24 cellular contexts compared by ENCODE assay signal in the genomic region with DNA sequence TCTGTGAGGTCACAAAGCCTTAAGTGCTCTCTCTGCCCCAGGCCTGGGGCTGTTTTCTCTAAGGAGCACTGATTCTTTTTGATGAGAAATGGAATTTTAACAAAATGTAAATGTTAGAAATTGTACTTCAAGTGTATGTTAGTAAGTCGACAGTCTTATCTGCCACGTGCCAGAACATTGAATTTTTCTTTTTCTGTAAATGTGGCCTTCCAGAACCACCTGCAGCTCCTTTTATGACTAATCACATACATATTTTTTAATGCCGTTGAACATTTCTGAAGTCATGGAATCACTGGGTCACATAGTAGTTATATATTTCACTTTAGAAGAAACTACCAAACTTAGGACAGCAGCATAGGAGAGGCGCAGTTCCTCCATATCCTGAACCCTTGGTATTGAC.
"Had no signal": no experiment of that assay in that cellular context is flagged by ENCODE, and none has a peak within 500 bp of the region (broad histone marks: within the 10 kb centered on the region; RNA-seq: fewer than 3 reads in every experiment).

No MANE protein-coding gene starts in this region.

- H3K27me3 ChIP-seq: colonic mucosa, gastrocnemius medialis, left lung, neutrophil, spleen, testis, tibial nerve, upper lobe of right lung, uterus had no signal

- H3K36me3 ChIP-seq: prostate gland, uterus had no signal

- DNase-seq: colonic mucosa; effector CD8-positive, alpha-beta T cell; endodermal cell; foreskin fibroblast; gastrocnemius medialis; head of caudate nucleus; left cardiac atrium; left lung; mesenchymal stem cell; mucosa of descending colon; naive B cell; right cardiac atrium; spleen; stimulated activated CD4-positive, alpha-beta T cell treated with anti-CD3 and anti-CD28 coated beads, Interleukin-4, amount 100 ng/mL, for 4 hours; stimulated activated naive CD8-positive, alpha-beta T cell treated with anti-CD3 and anti-CD28 coated beads, Interleukin-15, Interleukin-2, amounts not matched to agents 100 U/mL and 50 U/mL, for 24 hours; substantia nigra; testis; upper lobe of right lung; uterus had no signal

- H3K4me1 ChIP-seq: colonic mucosa, gastrocnemius medialis, left lung, prostate gland, spleen, testis, tibial nerve, upper lobe of right lung, uterus had no signal

- H3K4me3 ChIP-seq: colonic mucosa, gastrocnemius medialis, left lung, mucosa of descending colon, prostate gland, skin epidermis, spleen, testis, tibial nerve, upper lobe of right lung, uterus had no signal

- H3K9me3 ChIP-seq: colonic mucosa, gastrocnemius medialis, left lung, mucosa of descending colon, neutrophil, prostate gland, spleen, testis, tibial nerve, upper lobe of right lung, uterus had no signal

- H3K27ac ChIP-seq: colonic mucosa, epithelial cell of prostate, gastrocnemius medialis, left lung, neutrophil, prostate gland, skin epidermis, spleen, testis, tibial nerve, upper lobe of right lung, uterus had no signal
